Comparison of ENCODE assay signal across 7 cellular contexts in genomic region chr11:81476345-81476744, GRCh38.
"Had no signal": no experiment of that assay in that cellular context is flagged by ENCODE, and none has a peak within 500 bp of the region (broad histone marks: within the 10 kb centered on the region; RNA-seq: fewer than 3 reads in every experiment).

No MANE protein-coding gene starts in this region.

- H3K27ac ChIP-seq: GM23248, HL-60, KMS-11 had no signal

- H3K4me2 ChIP-seq: KMS-11 had no signal

- H3K36me3 Mint-ChIP-seq: IgD-negative memory B cell had no signal

- H3K9me3 Mint-ChIP-seq: H9 had no signal

- H3K27ac Mint-ChIP-seq: H9, IgD-negative memory B cell had no signal

- H2AFZ ChIP-seq: GM23248 had no signal

- H3K9ac ChIP-seq: GM23248, KMS-11 had no signal

- H3K4me1 Mint-ChIP-seq: H9, IgD-negative memory B cell had no signal

- H3K4me3 ChIP-seq: GM23248 had no signal

- H3K4me3 Mint-ChIP-seq: H9, IgD-negative memory B cell had no signal

- DNase-seq: GM23248, H9, HCEC 1CT, KBM-7 had no signal
